23 cellular contexts compared by ENCODE assay signal in the genomic region with DNA sequence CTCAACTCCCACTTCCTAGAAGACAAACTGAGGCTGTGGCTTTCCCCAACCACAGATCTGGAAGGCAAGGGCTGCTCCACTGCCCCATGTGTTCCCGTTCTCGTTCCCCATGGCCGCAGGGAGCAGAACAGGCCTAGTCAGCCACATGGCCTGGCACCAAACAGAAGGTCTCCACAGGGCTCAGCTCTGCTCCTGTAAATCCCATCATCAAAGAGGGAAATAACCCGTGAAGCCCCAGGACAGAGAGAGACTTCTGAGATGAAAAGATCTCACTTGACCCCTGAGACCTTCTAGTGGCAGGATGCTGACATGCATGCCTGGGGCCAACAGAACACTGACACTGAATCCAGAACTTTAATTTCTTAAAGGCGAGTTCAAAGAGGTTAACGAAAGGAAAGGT.
DNase-seq lines count a peak whose midpoint lies in the region; ATAC-seq, FAIRE-seq and TF ChIP-seq lines count a peak whose summit lies in the region.
"Had no signal": no experiment of that assay in that cellular context is flagged by ENCODE, and none has a peak within 500 bp of the region (broad histone marks: within the 10 kb centered on the region; RNA-seq: fewer than 3 reads in every experiment).

No MANE protein-coding gene starts in this region.

- peak in 1 of 2 donors; percentile 8 for ATAC-seq in activated T-cell treated with anti-CD3 and anti-CD28 coated beads, Interleukin-2, amount 50 U/mL, for 4 hours
- no peak for ATAC-seq in T-cell (replicated peaks in 1 of 4)
- peak; percentile 25 for ATAC-seq in stimulated activated effector memory CD8-positive, alpha-beta T cell treated with anti-CD3 and anti-CD28 coated beads, Interleukin-12 subunit alpha, Interleukin-12 subunit beta, amount 100 ng/mL, for 72 hours

- H3K4me2 ChIP-seq in osteoblast (ENCODE audit: insufficient read depth, low read length) (no peak overlapping the region), SK-N-SH (no peak overlapping the region)

- H3K27ac ChIP-seq in osteoblast (ENCODE audit: low read depth, low read length) (no peak overlapping the region), SK-N-SH (ENCODE audit: low read depth in 2 of 2, low read length in 1 of 2) (no peak overlapping the region)
- H3K27ac ChIP-seq: neutrophil had no signal

- H3K27me3 ChIP-seq in osteoblast (ENCODE audit: insufficient read depth, low read length) (no peaks in the 10 kb centered on the region), SK-N-SH (ENCODE audit: insufficient read depth) (peaks cover 67% of the 10 kb centered on the region)

- H3K27ac Mint-ChIP-seq in T-cell: peak overlapping the region; percentile 97 to 99
- peak overlapping the region; percentile 98 for H3K27ac Mint-ChIP-seq in stimulated activated effector memory CD8-positive, alpha-beta T cell treated with anti-CD3 and anti-CD28 coated beads, Interleukin-12 subunit alpha, Interleukin-12 subunit beta, amount 100 ng/mL, for 72 hours

- TF ChIP-seq CTCF in osteoblast (IDR thresholded peaks at IDR 0.05; ENCODE audit: extremely low read depth, low read depth, low read length) (no peak), SK-N-SH (IDR thresholded peaks at IDR 0.05) (no peak)

- H3K4me1 ChIP-seq in osteoblast (ENCODE audit: insufficient read depth, low read length) (no peaks in the 10 kb centered on the region), SK-N-SH (ENCODE audit: control insufficient read depth in 1 of 2, insufficient read depth in 2 of 2, low read depth in 1 of 2, low read length in 1 of 2) (no peaks in the 10 kb centered on the region; a peak in 1 of 4 replicates)

- H3F3A ChIP-seq in SK-N-SH (replicated peaks; ENCODE audit: insufficient read depth): no peaks in the 10 kb centered on the region

- DNase-seq in activated T-cell treated with anti-CD3 and anti-CD28 coated beads, Interleukin-2, amount 50 U/mL, for 4 hours: no peak
- no peak for DNase-seq in activated T-cell treated with anti-CD3 and anti-CD28 coated beads, Interleukin-2, amount 50 U/mL, for 1 hour
- DNase-seq in T-cell (no peak), cerebellar cortex (ENCODE audit: low spot score) (peak; percentile 56), osteoblast (ENCODE audit: insufficient read length, low spot score, missing footprints) (no peak), RCC 7860 (ENCODE audit: low spot score) (no peak), SK-N-SH (no peak)
- no peak for DNase-seq in stimulated activated effector memory CD8-positive, alpha-beta T cell treated with anti-CD3 and anti-CD28 coated beads, Interleukin-12 subunit alpha, Interleukin-12 subunit beta, amount 100 ng/mL, for 72 hours (ENCODE audit: low spot score in 2 of 2)
- DNase-seq: activated CD4-positive, CD25-positive, alpha-beta regulatory T cell treated with anti-CD3 and anti-CD28 coated beads, Interleukin-2, amount 50 U/mL, for 72 hours; DMS79 treated with DMSO at 0.1 percent for 48 hours; hypothalamus; Karpas-422; kidney glomerular epithelial cell; NCI-H1105; NCI-H2107; NCI-H526; SHP77; stimulated activated CD4-positive, alpha-beta T cell treated with anti-CD3 and anti-CD28 coated beads, Interleukin-15, amount 100 ng/mL, for 24 hours; stimulated activated naive CD4-positive, alpha-beta T cell had no signal

- no peak for TF ChIP-seq EP300 in SK-N-SH (IDR thresholded peaks at IDR 0.05; ENCODE audit: borderline replicate concordance in 1 of 2, low read depth in 1 of 2, low read length in 1 of 2)

- peaks cover 26% of the 10 kb centered on the region for H3K36me3 Mint-ChIP-seq in activated T-cell treated with anti-CD3 and anti-CD28 coated beads, Interleukin-2, amount 50 U/mL, for 4 hours (ENCODE audit: insufficient read depth)
- peaks cover 36% of the 10 kb centered on the region for H3K36me3 Mint-ChIP-seq in T-cell
- H3K36me3 Mint-ChIP-seq in stimulated activated effector memory CD8-positive, alpha-beta T cell treated with anti-CD3 and anti-CD28 coated beads, Interleukin-12 subunit alpha, Interleukin-12 subunit beta, amount 100 ng/mL, for 72 hours: peaks cover 76% of the 10 kb centered on the region

- no peaks in the 10 kb centered on the region for H3K27me3 Mint-ChIP-seq in activated T-cell treated with anti-CD3 and anti-CD28 coated beads, Interleukin-2, amount 50 U/mL, for 4 hours (ENCODE audit: low read depth)
- no peaks in the 10 kb centered on the region for H3K27me3 Mint-ChIP-seq in T-cell

- H2AFZ ChIP-seq in osteoblast (ENCODE audit: low read length) (no peak overlapping the region), SK-N-SH (ENCODE audit: low read depth) (no peak overlapping the region)

- H3K9me3 Mint-ChIP-seq in activated T-cell treated with anti-CD3 and anti-CD28 coated beads, Interleukin-2, amount 50 U/mL, for 4 hours: no peaks in the 10 kb centered on the region
- no peaks in the 10 kb centered on the region for H3K9me3 Mint-ChIP-seq in T-cell
- H3K9me3 Mint-ChIP-seq in stimulated activated effector memory CD8-positive, alpha-beta T cell treated with anti-CD3 and anti-CD28 coated beads, Interleukin-12 subunit alpha, Interleukin-12 subunit beta, amount 100 ng/mL, for 72 hours: no peaks in the 10 kb centered on the region

- 9% methylated on average over 6 of the region's 6 CpGs for WGBS in SK-N-SH (ENCODE audit: low lambda C conversion rate)

- H4K20me1 ChIP-seq in osteoblast (ENCODE audit: insufficient read depth, low read length): no peaks in the 10 kb centered on the region
- H4K20me1 ChIP-seq in SK-N-SH (ENCODE audit: insufficient read depth): no peaks in the 10 kb centered on the region

- peaks cover 100% of the 10 kb centered on the region for H3K4me1 Mint-ChIP-seq in activated T-cell treated with anti-CD3 and anti-CD28 coated beads, Interleukin-2, amount 50 U/mL, for 4 hours (ENCODE audit: low read depth)
- H3K4me1 Mint-ChIP-seq in T-cell: peaks cover 99 to 100% (median 100%) of the 10 kb centered on the region in 3 donors
- peaks cover 91% of the 10 kb centered on the region for H3K4me1 Mint-ChIP-seq in stimulated activated effector memory CD8-positive, alpha-beta T cell treated with anti-CD3 and anti-CD28 coated beads, Interleukin-12 subunit alpha, Interleukin-12 subunit beta, amount 100 ng/mL, for 72 hours

- no peak overlapping the region for H3K9ac ChIP-seq in SK-N-SH

- no peak for TF ChIP-seq RAD21 in SK-N-SH (IDR thresholded peaks at IDR 0.05; ENCODE audit: low read length)

- H3K4me3 Mint-ChIP-seq in activated T-cell treated with anti-CD3 and anti-CD28 coated beads, Interleukin-2, amount 50 U/mL, for 4 hours: peak overlapping the region; percentile 65
- H3K4me3 Mint-ChIP-seq in T-cell: peak overlapping the region; percentile 63 to 89 (median 65)
- peak overlapping the region; percentile 72 for H3K4me3 Mint-ChIP-seq in stimulated activated effector memory CD8-positive, alpha-beta T cell treated with anti-CD3 and anti-CD28 coated beads, Interleukin-12 subunit alpha, Interleukin-12 subunit beta, amount 100 ng/mL, for 72 hours

- no peak for FAIRE-seq in RCC 7860 (lab: Jason Lieb, UNC)
- FAIRE-seq: astrocyte, colon, endothelial cell of umbilical vein had no signal

- H3K36me3 ChIP-seq in osteoblast (ENCODE audit: insufficient read depth, low read length) (no peaks in the 10 kb centered on the region), SK-N-SH (replicated peaks in 1 of 2; ENCODE audit: control insufficient read depth in 1 of 2, insufficient read depth in 2 of 2, low read length in 1 of 2) (no peaks in the 10 kb centered on the region)
- H3K36me3 ChIP-seq: neutrophil had no signal

- no peak overlapping the region for H3K4me3 ChIP-seq in osteoblast (ENCODE audit: insufficient read depth, low read length)
- no peak overlapping the region for H3K4me3 ChIP-seq in SK-N-SH (ENCODE audit: low read depth in 2 of 2, low read length in 1 of 2)

- CTCF ChIA-PET in T-cell (lab: Charles Lee): interaction anchor here in 1 of 2 donors (1.0 kb wide), 1 partner anchor 14 kb away, joined by 3 read pairs; no protein-coding TSS in a partner anchor
- CTCF ChIA-PET in SK-N-SH (lab: Yijun Ruan, JAX): interaction anchor here (3.4 kb wide), 1 partner anchor 63 kb away, joined by 12 read pairs; no protein-coding TSS in a partner anchor

- H3K9me2 ChIP-seq in SK-N-SH: no peaks in the 10 kb centered on the region

- POLR2A ChIA-PET in T-cell (lab: Charles Lee): interaction anchor here in 1 of 2 donors (0.7 kb wide), 1 partner anchor 979 kb away, joined by 3 read pairs; no protein-coding TSS in a partner anchor
- POLR2A ChIA-PET in SK-N-SH (lab: Yijun Ruan, JAX): no interaction called here

- no peaks in the 10 kb centered on the region for H3K79me2 ChIP-seq in osteoblast (ENCODE audit: insufficient read depth, low read length)
- no peaks in the 10 kb centered on the region for H3K79me2 ChIP-seq in SK-N-SH (ENCODE audit: insufficient read depth)

- no peaks in the 10 kb centered on the region for H3K9me3 ChIP-seq in osteoblast (ENCODE audit: low read depth, low read length)
- no peaks in the 10 kb centered on the region for H3K9me3 ChIP-seq in SK-N-SH
- H3K9me3 ChIP-seq: neutrophil had no signal

TF ChIP-seq in SK-N-SH, 30 proteins besides CTCF, POLR2A, EP300 and RAD21:
- TF ChIP-seq FOXM1 (IDR thresholded peaks at IDR 0.05; ENCODE audit: low read depth) (no peak), RXRA (IDR thresholded peaks at IDR 0.05; ENCODE audit: borderline replicate concordance, low read depth) (no peak), POLR2AphosphoS5 (IDR thresholded peaks at IDR 0.05; ENCODE audit: low read depth, low read length) (no peak)
